Comparison of ENCODE assay signal across 1 cellular context in genomic region chr2:42923632-42924425, GRCh38.
TF ChIP-seq lines count a peak whose summit lies in the region.

No MANE protein-coding gene starts in this region.

TF ChIP-seq in HepG2, 621 proteins besides CTCF, POLR2A, EP300 and RAD21 (continued from another document and continues in another):
- TF ChIP-seq, protein P1, sequence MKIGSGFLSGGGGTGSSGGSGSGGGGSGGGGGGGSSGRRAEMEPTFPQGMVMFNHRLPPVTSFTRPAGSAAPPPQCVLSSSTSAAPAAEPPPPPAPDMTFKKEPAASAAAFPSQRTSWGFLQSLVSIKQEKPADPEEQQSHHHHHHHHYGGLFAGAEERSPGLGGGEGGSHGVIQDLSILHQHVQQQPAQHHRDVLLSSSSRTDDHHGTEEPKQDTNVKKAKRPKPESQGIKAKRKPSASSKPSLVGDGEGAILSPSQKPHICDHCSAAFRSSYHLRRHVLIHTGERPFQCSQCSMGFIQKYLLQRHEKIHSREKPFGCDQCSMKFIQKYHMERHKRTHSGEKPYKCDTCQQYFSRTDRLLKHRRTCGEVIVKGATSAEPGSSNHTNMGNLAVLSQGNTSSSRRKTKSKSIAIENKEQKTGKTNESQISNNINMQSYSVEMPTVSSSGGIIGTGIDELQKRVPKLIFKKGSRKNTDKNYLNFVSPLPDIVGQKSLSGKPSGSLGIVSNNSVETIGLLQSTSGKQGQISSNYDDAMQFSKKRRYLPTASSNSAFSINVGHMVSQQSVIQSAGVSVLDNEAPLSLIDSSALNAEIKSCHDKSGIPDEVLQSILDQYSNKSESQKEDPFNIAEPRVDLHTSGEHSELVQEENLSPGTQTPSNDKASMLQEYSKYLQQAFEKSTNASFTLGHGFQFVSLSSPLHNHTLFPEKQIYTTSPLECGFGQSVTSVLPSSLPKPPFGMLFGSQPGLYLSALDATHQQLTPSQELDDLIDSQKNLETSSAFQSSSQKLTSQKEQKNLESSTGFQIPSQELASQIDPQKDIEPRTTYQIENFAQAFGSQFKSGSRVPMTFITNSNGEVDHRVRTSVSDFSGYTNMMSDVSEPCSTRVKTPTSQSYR (CRISPR knock-in tag; IDR thresholded peaks at IDR 0.05; ENCODE audit: borderline replicate concordance), result no peak
- 0 out of 2 replicates have a peak, but pooled peaks have one; percentile 14 for TF ChIP-seq ZKSCAN5 (CRISPR knock-in tag; IDR thresholded peaks at IDR 0.05)
- TF ChIP-seq YY1 (IDR thresholded peaks at IDR 0.05; ENCODE audit: insufficient read depth, insufficient replicate concordance, low read depth, low read length), result peak; percentile 59
- no peak for TF ChIP-seq EHMT2 (IDR thresholded peaks at IDR 0.05; ENCODE audit: borderline replicate concordance, low read depth, low read length)
- 0 out of 2 replicates have a peak, but pooled peaks have one; percentile 54 for TF ChIP-seq HIVEP1 (CRISPR knock-in tag; IDR thresholded peaks at IDR 0.05)
- TF ChIP-seq ZC3H4 (CRISPR knock-in tag; IDR thresholded peaks at IDR 0.05; ENCODE audit: borderline replicate concordance), result no peak
- TF ChIP-seq ZNF276 (CRISPR knock-in tag; IDR thresholded peaks at IDR 0.05; ENCODE audit: low read depth), result no peak
- no peak for TF ChIP-seq ZNF556 (CRISPR knock-in tag; IDR thresholded peaks at IDR 0.05; ENCODE audit: borderline replicate concordance)
- no peak for TF ChIP-seq ZMAT5 (CRISPR knock-in tag; IDR thresholded peaks at IDR 0.05; ENCODE audit: borderline replicate concordance, low read depth)
- no peak for TF ChIP-seq ZNF10 (CRISPR knock-in tag; IDR thresholded peaks at IDR 0.05; ENCODE audit: borderline replicate concordance, low read depth)
- no peak for TF ChIP-seq ZNF121 (CRISPR knock-in tag; IDR thresholded peaks at IDR 0.05)
- TF ChIP-seq, protein P2, sequence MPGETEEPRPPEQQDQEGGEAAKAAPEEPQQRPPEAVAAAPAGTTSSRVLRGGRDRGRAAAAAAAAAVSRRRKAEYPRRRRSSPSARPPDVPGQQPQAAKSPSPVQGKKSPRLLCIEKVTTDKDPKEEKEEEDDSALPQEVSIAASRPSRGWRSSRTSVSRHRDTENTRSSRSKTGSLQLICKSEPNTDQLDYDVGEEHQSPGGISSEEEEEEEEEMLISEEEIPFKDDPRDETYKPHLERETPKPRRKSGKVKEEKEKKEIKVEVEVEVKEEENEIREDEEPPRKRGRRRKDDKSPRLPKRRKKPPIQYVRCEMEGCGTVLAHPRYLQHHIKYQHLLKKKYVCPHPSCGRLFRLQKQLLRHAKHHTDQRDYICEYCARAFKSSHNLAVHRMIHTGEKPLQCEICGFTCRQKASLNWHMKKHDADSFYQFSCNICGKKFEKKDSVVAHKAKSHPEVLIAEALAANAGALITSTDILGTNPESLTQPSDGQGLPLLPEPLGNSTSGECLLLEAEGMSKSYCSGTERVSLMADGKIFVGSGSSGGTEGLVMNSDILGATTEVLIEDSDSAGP (CRISPR knock-in tag; IDR thresholded peaks at IDR 0.05; ENCODE audit: borderline replicate concordance), result no peak
- TF ChIP-seq GLMP (CRISPR knock-in tag; IDR thresholded peaks at IDR 0.05; ENCODE audit: borderline replicate concordance), result no peak
- TF ChIP-seq LCORL (IDR thresholded peaks at IDR 0.05), result no peak
- 0 out of 2 replicates have a peak, but pooled peaks have one; percentile 6 for TF ChIP-seq LCORL (CRISPR knock-in tag; IDR thresholded peaks at IDR 0.05)
- no peak for TF ChIP-seq PAX8 (CRISPR knock-in tag; IDR thresholded peaks at IDR 0.05; ENCODE audit: borderline replicate concordance)
- no peak for TF ChIP-seq ZBTB1 (CRISPR knock-in tag; IDR thresholded peaks at IDR 0.05; ENCODE audit: borderline replicate concordance)
- no peak for TF ChIP-seq NCOA2 (CRISPR knock-in tag; IDR thresholded peaks at IDR 0.05)
- TF ChIP-seq, protein P3, sequence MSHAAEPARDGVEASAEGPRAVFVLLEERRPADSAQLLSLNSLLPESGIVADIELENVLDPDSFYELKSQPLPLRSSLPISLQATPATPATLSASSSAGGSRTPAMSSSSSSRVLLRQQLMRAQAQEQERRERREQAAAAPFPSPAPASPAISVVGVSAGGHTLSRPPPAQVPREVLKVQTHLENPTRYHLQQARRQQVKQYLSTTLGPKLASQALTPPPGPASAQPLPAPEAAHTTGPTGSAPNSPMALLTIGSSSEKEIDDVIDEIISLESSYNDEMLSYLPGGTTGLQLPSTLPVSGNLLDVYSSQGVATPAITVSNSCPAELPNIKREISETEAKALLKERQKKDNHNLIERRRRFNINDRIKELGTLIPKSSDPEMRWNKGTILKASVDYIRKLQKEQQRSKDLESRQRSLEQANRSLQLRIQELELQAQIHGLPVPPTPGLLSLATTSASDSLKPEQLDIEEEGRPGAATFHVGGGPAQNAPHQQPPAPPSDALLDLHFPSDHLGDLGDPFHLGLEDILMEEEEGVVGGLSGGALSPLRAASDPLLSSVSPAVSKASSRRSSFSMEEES (CRISPR knock-in tag; IDR thresholded peaks at IDR 0.05), result no peak
- TF ChIP-seq, protein P4, sequence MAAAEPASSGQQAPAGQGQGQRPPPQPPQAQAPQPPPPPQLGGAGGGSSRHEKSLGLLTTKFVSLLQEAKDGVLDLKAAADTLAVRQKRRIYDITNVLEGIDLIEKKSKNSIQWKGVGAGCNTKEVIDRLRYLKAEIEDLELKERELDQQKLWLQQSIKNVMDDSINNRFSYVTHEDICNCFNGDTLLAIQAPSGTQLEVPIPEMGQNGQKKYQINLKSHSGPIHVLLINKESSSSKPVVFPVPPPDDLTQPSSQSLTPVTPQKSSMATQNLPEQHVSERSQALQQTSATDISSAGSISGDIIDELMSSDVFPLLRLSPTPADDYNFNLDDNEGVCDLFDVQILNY (CRISPR knock-in tag; conservative IDR thresholded peaks at IDR 0.05), result no peak
- no peak for TF ChIP-seq ZNF260 (CRISPR knock-in tag; IDR thresholded peaks at IDR 0.05; ENCODE audit: borderline replicate concordance, low read depth)
- TF ChIP-seq ZFYVE20 (CRISPR knock-in tag; IDR thresholded peaks at IDR 0.05; ENCODE audit: borderline replicate concordance, low read depth), result no peak
- 0 out of 2 replicates have a peak, but pooled peaks have one; percentile 8 for TF ChIP-seq KAT8 (CRISPR knock-in tag; IDR thresholded peaks at IDR 0.05)
- no peak for TF ChIP-seq SMAD3 (CRISPR knock-in tag; IDR thresholded peaks at IDR 0.05)
- TF ChIP-seq, protein P5, sequence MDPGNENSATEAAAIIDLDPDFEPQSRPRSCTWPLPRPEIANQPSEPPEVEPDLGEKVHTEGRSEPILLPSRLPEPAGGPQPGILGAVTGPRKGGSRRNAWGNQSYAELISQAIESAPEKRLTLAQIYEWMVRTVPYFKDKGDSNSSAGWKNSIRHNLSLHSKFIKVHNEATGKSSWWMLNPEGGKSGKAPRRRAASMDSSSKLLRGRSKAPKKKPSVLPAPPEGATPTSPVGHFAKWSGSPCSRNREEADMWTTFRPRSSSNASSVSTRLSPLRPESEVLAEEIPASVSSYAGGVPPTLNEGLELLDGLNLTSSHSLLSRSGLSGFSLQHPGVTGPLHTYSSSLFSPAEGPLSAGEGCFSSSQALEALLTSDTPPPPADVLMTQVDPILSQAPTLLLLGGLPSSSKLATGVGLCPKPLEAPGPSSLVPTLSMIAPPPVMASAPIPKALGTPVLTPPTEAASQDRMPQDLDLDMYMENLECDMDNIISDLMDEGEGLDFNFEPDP (CRISPR knock-in tag; conservative IDR thresholded peaks at IDR 0.05), result 0 out of 2 replicates have a peak, but pooled peaks have one; percentile 22
- TF ChIP-seq SP5 (CRISPR knock-in tag; IDR thresholded peaks at IDR 0.05; ENCODE audit: borderline replicate concordance, low read depth), result no peak
- TF ChIP-seq MTERF4 (CRISPR knock-in tag; IDR thresholded peaks at IDR 0.05), result no peak
- TF ChIP-seq, protein P6, sequence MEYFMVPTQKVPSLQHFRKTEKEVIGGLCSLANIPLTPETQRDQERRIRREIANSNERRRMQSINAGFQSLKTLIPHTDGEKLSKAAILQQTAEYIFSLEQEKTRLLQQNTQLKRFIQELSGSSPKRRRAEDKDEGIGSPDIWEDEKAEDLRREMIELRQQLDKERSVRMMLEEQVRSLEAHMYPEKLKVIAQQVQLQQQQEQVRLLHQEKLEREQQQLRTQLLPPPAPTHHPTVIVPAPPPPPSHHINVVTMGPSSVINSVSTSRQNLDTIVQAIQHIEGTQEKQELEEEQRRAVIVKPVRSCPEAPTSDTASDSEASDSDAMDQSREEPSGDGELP (IDR thresholded peaks at IDR 0.05; ENCODE audit: borderline replicate concordance, low read depth), result no peak
- TF ChIP-seq, protein P7, sequence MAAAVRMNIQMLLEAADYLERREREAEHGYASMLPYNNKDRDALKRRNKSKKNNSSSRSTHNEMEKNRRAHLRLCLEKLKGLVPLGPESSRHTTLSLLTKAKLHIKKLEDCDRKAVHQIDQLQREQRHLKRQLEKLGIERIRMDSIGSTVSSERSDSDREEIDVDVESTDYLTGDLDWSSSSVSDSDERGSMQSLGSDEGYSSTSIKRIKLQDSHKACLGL (CRISPR knock-in tag; IDR thresholded peaks at IDR 0.05), result 0 out of 2 replicates have a peak, but pooled peaks have one; percentile 55
- no peak for TF ChIP-seq ZNF264 (CRISPR knock-in tag; IDR thresholded peaks at IDR 0.05)
- TF ChIP-seq ZBTB49 (CRISPR knock-in tag; IDR thresholded peaks at IDR 0.05; ENCODE audit: borderline replicate concordance), result no peak
- TF ChIP-seq KLF15 (CRISPR knock-in tag; IDR thresholded peaks at IDR 0.05; ENCODE audit: borderline replicate concordance), result no peak
- TF ChIP-seq AGO1 (IDR thresholded peaks at IDR 0.05; ENCODE audit: low read depth, low read length, poor library complexity, severe bottlenecking), result no peak
- TF ChIP-seq ZNF644 (CRISPR knock-in tag; IDR thresholded peaks at IDR 0.05; ENCODE audit: low read depth), result no peak
- TF ChIP-seq, protein P8, sequence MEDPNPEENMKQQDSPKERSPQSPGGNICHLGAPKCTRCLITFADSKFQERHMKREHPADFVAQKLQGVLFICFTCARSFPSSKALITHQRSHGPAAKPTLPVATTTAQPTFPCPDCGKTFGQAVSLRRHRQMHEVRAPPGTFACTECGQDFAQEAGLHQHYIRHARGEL (CRISPR knock-in tag; IDR thresholded peaks at IDR 0.05), result 0 out of 2 replicates have a peak, but pooled peaks have one; percentile 47
- no peak for TF ChIP-seq ERF (CRISPR knock-in tag; IDR thresholded peaks at IDR 0.05)
